Comparison of ENCODE assay signal across 32 cellular contexts in genomic region chr1:208985231-208985630, GRCh38.
DNase-seq lines count a peak whose midpoint lies in the region; ATAC-seq and TF ChIP-seq lines count a peak whose summit lies in the region.
"Had no signal": no experiment of that assay in that cellular context is flagged by ENCODE, and none has a peak within 500 bp of the region (broad histone marks: within the 10 kb centered on the region; RNA-seq: fewer than 3 reads in every experiment).

No MANE protein-coding gene starts in this region.

- H3K79me2 ChIP-seq in SK-N-SH (ENCODE audit: insufficient read depth): no peaks in the 10 kb centered on the region
- H3K79me2 ChIP-seq: parathyroid adenoma had no signal

- H3K4me1 ChIP-seq in breast epithelium: no peaks in the 10 kb centered on the region
- H3K4me1 ChIP-seq in SK-N-SH (ENCODE audit: control insufficient read depth in 1 of 2, insufficient read depth in 2 of 2, low read depth in 1 of 2, low read length in 1 of 2): peaks cover 0 to 20% of the 10 kb centered on the region in 2 experiments; a peak in 3 of 4 replicates
- peaks cover 0 to 24% (median 2%) of the 10 kb centered on the region in 5 donors for H3K4me1 ChIP-seq in subcutaneous abdominal adipose tissue (ENCODE audit: control insufficient read depth in 5 of 5, insufficient read depth in 5 of 5, low read length in 5 of 5)
- H3K4me1 ChIP-seq: parathyroid adenoma had no signal

- H3K9me2 ChIP-seq in SK-N-SH: no peaks in the 10 kb centered on the region

- WGBS in SK-N-SH (ENCODE audit: low lambda C conversion rate): 4% methylated on average over 1 of the region's 1 CpG

- no TSS peak for BruUV-seq in MCF 10A (replicated peaks; lab: Mats Ljungman, UMichigan)

- H3K9ac ChIP-seq in SK-N-SH (no peak overlapping the region), subcutaneous abdominal adipose tissue (ENCODE audit: low read length in 5 of 5) (no peak overlapping the region)
- H3K9ac ChIP-seq: parathyroid adenoma had no signal

- H3K36me3 Mint-ChIP-seq in MCF 10A (ENCODE audit: insufficient read depth, unreplicated experiment): no peaks in the 10 kb centered on the region
- H3K36me3 Mint-ChIP-seq: activated naive CD4-positive, alpha-beta T cell treated with anti-CD3 and anti-CD28 coated beads, Interleukin-2, amount 10 ng/mL, durations not matched to agents 7 days and 5 days; brain; stimulated activated memory B cell treated with anti-CD40 and anti-IgM and Interleukin-4, amounts not matched to agents 10 μg/mL and 1 μg/mL and 100 μg/mL, for 72 hours had no signal

- H3K9me3 ChIP-seq in breast epithelium (no peaks in the 10 kb centered on the region), SK-N-SH (no peaks in the 10 kb centered on the region), subcutaneous abdominal adipose tissue (ENCODE audit: control insufficient read depth in 5 of 5, low read length in 5 of 5) (peaks cover 0 to 3% (median 0%) of the 10 kb centered on the region in 5 donors)
- H3K9me3 ChIP-seq: esophagus muscularis mucosa, sigmoid colon, suprapubic skin had no signal

- peaks cover 7% of the 10 kb centered on the region for H3K9me3 Mint-ChIP-seq in MCF 10A (ENCODE audit: unreplicated experiment)
- H3K9me3 Mint-ChIP-seq: activated CD4-positive, alpha-beta memory T cell treated with anti-CD3 and anti-CD28 coated beads, Interleukin-2, amount 10 ng/mL, durations not matched to agents 7 days and 5 days; activated naive CD4-positive, alpha-beta T cell treated with anti-CD3 and anti-CD28 coated beads, Interleukin-2, amount 10 ng/mL, durations not matched to agents 7 days and 5 days; CD4-positive, alpha-beta memory T cell; stimulated activated memory B cell treated with anti-CD40 and anti-IgM and Interleukin-4, amounts not matched to agents 10 μg/mL and 1 μg/mL and 100 μg/mL, for 72 hours had no signal

- ATAC-seq in esophagus mucosa (no peak), HG03045 (IDR thresholded peaks at IDR 0.05; ENCODE audit: unreplicated experiment) (no peak)
- ATAC-seq: stimulated activated memory B cell treated with anti-CD40 and anti-IgM and Interleukin-4, amounts not matched to agents 10 μg/mL and 1 μg/mL and 100 μg/mL, for 72 hours; T-helper 17 cell had no signal

- no peak overlapping the region for H3K4me3 ChIP-seq in breast epithelium
- no peak overlapping the region for H3K4me3 ChIP-seq in SK-N-SH (ENCODE audit: low read depth in 2 of 2, low read length in 1 of 2)
- H3K4me3 ChIP-seq in fibroblast of pulmonary artery (replicated peaks; ENCODE audit: low read depth, low read length): no peak overlapping the region
- H3K4me3 ChIP-seq in subcutaneous abdominal adipose tissue (ENCODE audit: low read depth in 1 of 5, low read length in 5 of 5): no peak overlapping the region
- H3K4me3 ChIP-seq: esophagus muscularis mucosa, lung, sigmoid colon, SK-N-MC, suprapubic skin had no signal

- peak; percentile 97 for DNase-seq in MCF 10A (ENCODE audit: unreplicated experiment)
- no peak for DNase-seq in breast epithelium (ENCODE audit: low spot score in 2 of 2)
- no peak for DNase-seq in SK-N-SH
- peak; percentile 44 for DNase-seq in fibroblast of pulmonary artery (ENCODE audit: low read depth)
- no peak for DNase-seq in NCI-H2107 (lab: John Stamatoyannopoulos, UW)
- DNase-seq: 8988T; activated CD4-positive, alpha-beta memory T cell treated with anti-CD3 and anti-CD28 coated beads, Interleukin-2, amount 10 ng/mL, durations not matched to agents 7 days and 5 days; activated CD4-positive, alpha-beta T cell treated with anti-CD3 and anti-CD28 coated beads for 1 hour; activated CD8-positive, alpha-beta memory T cell treated with anti-CD3 and anti-CD28 coated beads, Interleukin-2, amount 50 U/mL, for 48 hours; activated naive CD4-positive, alpha-beta T cell treated with anti-CD3 and anti-CD28 coated beads, Interleukin-2, amount 10 ng/mL, durations not matched to agents 7 days and 5 days; CD4-positive, alpha-beta memory T cell; effector CD8-positive, alpha-beta T cell; kidney; NCI-H1417; NCI-H2081; NCI-H345; NCI-H774; nephron progenitor cell; sigmoid colon; stimulated activated CD4-positive, alpha-beta T cell treated with anti-CD3 and anti-CD28 coated beads, Interleukin-4, amount 100 ng/mL, for 4 hours; T-helper 17 cell had no signal

- no peaks in the 10 kb centered on the region for H3K36me3 ChIP-seq in breast epithelium
- no peaks in the 10 kb centered on the region for H3K36me3 ChIP-seq in SK-N-SH (replicated peaks in 1 of 2; ENCODE audit: control insufficient read depth in 1 of 2, insufficient read depth in 2 of 2, low read length in 1 of 2)
- no peaks in the 10 kb centered on the region for H3K36me3 ChIP-seq in subcutaneous abdominal adipose tissue (ENCODE audit: control insufficient read depth in 5 of 5, insufficient read depth in 5 of 5, low read length in 5 of 5)
- H3K36me3 ChIP-seq: esophagus muscularis mucosa, sigmoid colon, suprapubic skin had no signal

- H3K4me1 Mint-ChIP-seq in MCF 10A (ENCODE audit: insufficient read depth, unreplicated experiment): peaks cover 49% of the 10 kb centered on the region
- H3K4me1 Mint-ChIP-seq: nephron progenitor cell had no signal

- no peak overlapping the region for H2AFZ ChIP-seq in SK-N-SH (ENCODE audit: low read depth)
- H2AFZ ChIP-seq: parathyroid adenoma had no signal

- TF ChIP-seq RAD21 in SK-N-SH (IDR thresholded peaks at IDR 0.05; ENCODE audit: low read length): no peak

- H3K27ac Mint-ChIP-seq in MCF 10A (ENCODE audit: low read depth, unreplicated experiment): peak overlapping the region; percentile 10
- H3K27ac Mint-ChIP-seq: activated CD4-positive, alpha-beta memory T cell treated with anti-CD3 and anti-CD28 coated beads, Interleukin-2, amount 10 ng/mL, durations not matched to agents 7 days and 5 days; activated naive CD4-positive, alpha-beta T cell treated with anti-CD3 and anti-CD28 coated beads, Interleukin-2, amount 10 ng/mL, durations not matched to agents 7 days and 5 days; CD4-positive, alpha-beta memory T cell; IgD-negative memory B cell; nephron progenitor cell; stimulated activated memory B cell treated with anti-CD40 and anti-IgM and Interleukin-4, amounts not matched to agents 10 μg/mL and 1 μg/mL and 100 μg/mL, for 72 hours; T-helper 17 cell had no signal

- H3K4me3 Mint-ChIP-seq in MCF 10A (ENCODE audit: unreplicated experiment): no peak overlapping the region
- H3K4me3 Mint-ChIP-seq: activated CD4-positive, alpha-beta memory T cell treated with anti-CD3 and anti-CD28 coated beads, Interleukin-2, amount 10 ng/mL, durations not matched to agents 7 days and 5 days; activated naive CD4-positive, alpha-beta T cell treated with anti-CD3 and anti-CD28 coated beads, Interleukin-2, amount 10 ng/mL, durations not matched to agents 7 days and 5 days; brain; CD4-positive, alpha-beta memory T cell; IgD-negative memory B cell; nephron progenitor cell; stimulated activated memory B cell treated with anti-CD40 and anti-IgM and Interleukin-4, amounts not matched to agents 10 μg/mL and 1 μg/mL and 100 μg/mL, for 72 hours; T-helper 17 cell had no signal

- intact Hi-C loops in MCF 10A (cut with micrococcal nuclease): loop anchor here (5.0 kb wide), 3 partner anchors 68 to 382 kb away; no protein-coding TSS in a partner anchor
- intact Hi-C loops in breast epithelium (cut with DNase I; ENCODE audit: low total_unique reads): no loop called here

- no peaks in the 10 kb centered on the region for H3F3A ChIP-seq in SK-N-SH (replicated peaks; ENCODE audit: insufficient read depth)

- TF ChIP-seq CTCF in MCF 10A (IDR thresholded peaks at IDR 0.05; ENCODE audit: unreplicated experiment): no peak
- TF ChIP-seq CTCF in breast epithelium (IDR thresholded peaks at IDR 0.05): no peak
- TF ChIP-seq CTCF in SK-N-SH (IDR thresholded peaks at IDR 0.05): no peak
- TF ChIP-seq CTCF in fibroblast of pulmonary artery (IDR thresholded peaks at IDR 0.05; ENCODE audit: low read length, missing control alignments): no peak

- H3K27ac ChIP-seq in breast epithelium (no peak overlapping the region), SK-N-SH (ENCODE audit: low read depth in 2 of 2, low read length in 1 of 2) (peak overlapping the region; percentile 31 to 97), subcutaneous abdominal adipose tissue (ENCODE audit: low read depth, low read length) (peak overlapping the region; percentile 7)
- H3K27ac ChIP-seq: esophagus muscularis mucosa, parathyroid adenoma, sigmoid colon, SK-N-MC, suprapubic skin had no signal

- H4K20me1 ChIP-seq in SK-N-SH (ENCODE audit: insufficient read depth): no peaks in the 10 kb centered on the region

- POLR2A ChIA-PET in MCF 10A (lab: Yijun Ruan, JAX) (interaction anchor here (0.5 to 1.2 kb wide), 7 partner anchors 13 to 638 kb away, joined by 3 to 5 read pairs (median 3); no protein-coding TSS in a partner anchor), SK-N-SH (lab: Yijun Ruan, JAX) (no interaction called here)

- H3K27me3 ChIP-seq in breast epithelium (no peaks in the 10 kb centered on the region), SK-N-SH (ENCODE audit: insufficient read depth) (no peaks in the 10 kb centered on the region), subcutaneous abdominal adipose tissue (ENCODE audit: control insufficient read depth in 5 of 5, insufficient read depth in 4 of 5, low read length in 5 of 5) (no peaks in the 10 kb centered on the region)
- H3K27me3 ChIP-seq: esophagus muscularis mucosa, sigmoid colon, suprapubic skin had no signal

- no peak for TF ChIP-seq POLR2A in breast epithelium (IDR thresholded peaks at IDR 0.05)

- CTCF ChIA-PET in MCF 10A (lab: Yijun Ruan, JAX) (interaction anchor here (0.6 to 1.6 kb wide), 5 partner anchors 13 to 581 kb away, joined by 3 to 8 read pairs (median 4); no protein-coding TSS in a partner anchor), SK-N-SH (lab: Yijun Ruan, JAX) (interaction anchor here (0.6 to 2.4 kb wide), 2 partner anchors 196 to 333 kb away, joined by 3 to 7 read pairs; no protein-coding TSS in a partner anchor)

- TF ChIP-seq EP300 in SK-N-SH (IDR thresholded peaks at IDR 0.05; ENCODE audit: borderline replicate concordance in 1 of 2, low read depth in 1 of 2, low read length in 1 of 2): peak; percentile 15 to 66; a peak in 2 of 4 replicates

- H3K4me2 ChIP-seq in SK-N-SH: no peak overlapping the region; the same call in 1 of the 2 replicates

- no peaks in the 10 kb centered on the region for H3K27me3 Mint-ChIP-seq in MCF 10A (ENCODE audit: insufficient read depth, unreplicated experiment)
- H3K27me3 Mint-ChIP-seq: activated naive CD4-positive, alpha-beta T cell treated with anti-CD3 and anti-CD28 coated beads, Interleukin-2, amount 10 ng/mL, durations not matched to agents 7 days and 5 days; CD4-positive, alpha-beta memory T cell had no signal

TF ChIP-seq in SK-N-SH, 30 proteins besides CTCF, POLR2A, EP300 and RAD21 (continues in another document):
- TF ChIP-seq PBX3 (IDR thresholded peaks at IDR 0.05): peak; percentile 40
- TF ChIP-seq NFIC (IDR thresholded peaks at IDR 0.05; ENCODE audit: borderline replicate concordance): peak; percentile 86

Comparison
In these comparisons a context has a peak if more than half of its experiments do, and no peak if none do; other contexts are left out.
1. DNase-seq: peak in MCF 10A (single experiment) and fibroblast of pulmonary artery (single experiment); none in breast epithelium (0 of 2), SK-N-SH (single experiment) and NCI-H2107 (single experiment).
2. H3K27ac ChIP-seq: peak in SK-N-SH (2 of 2) and subcutaneous abdominal adipose tissue (single experiment); none in breast epithelium (0 of 2).